In the genomic region with DNA sequence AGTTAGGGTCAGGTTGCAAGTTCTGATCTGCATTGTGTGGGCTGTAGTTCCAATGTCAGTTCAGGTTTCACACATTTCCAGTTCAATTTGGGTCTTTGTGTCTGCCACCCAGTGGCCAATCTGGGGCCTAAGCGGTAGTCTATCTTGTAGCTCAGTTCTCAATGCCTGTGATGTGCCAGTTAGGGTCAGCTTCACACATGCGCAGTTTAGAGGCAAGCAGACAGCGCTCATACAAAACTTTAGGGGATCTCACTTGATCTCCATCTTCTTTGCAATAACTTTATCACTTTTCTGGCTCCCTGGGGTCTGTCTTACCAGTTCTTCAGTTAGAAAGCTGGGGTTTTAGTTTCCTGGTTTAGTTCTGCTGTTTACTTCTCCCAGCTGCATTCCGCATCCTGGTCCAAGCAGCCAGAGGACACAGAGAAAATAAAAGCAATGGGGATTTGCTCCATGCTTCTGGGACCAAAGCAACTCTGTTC, we compare ENCODE assay signal across 8 cellular contexts. TPM values are rescaled to one million over a fixed set of nuclear protein-coding genes. Genes with fewer than 3 reads are reported as not detected.
DNase-seq lines count a peak whose midpoint lies in the region; ATAC-seq and TF ChIP-seq lines count a peak whose summit lies in the region.

No MANE protein-coding gene starts in this region.

- TF ChIP-seq RAD21 in liver (IDR thresholded peaks at IDR 0.05): peak; percentile 90 to 93

- ATAC-seq in GM18873 (IDR thresholded peaks at IDR 0.05; ENCODE audit: low FRiP score, unreplicated experiment) (peak; percentile 96), HG03135 (IDR thresholded peaks at IDR 0.05; ENCODE audit: unreplicated experiment) (peak; percentile 98)

- H3K27me3 ChIP-seq in liver (ENCODE audit: control insufficient read depth in 4 of 4, insufficient read depth in 4 of 4, low read length in 3 of 4): no peaks in the 10 kb centered on the region

- 25% methylated on average over 4 of the region's 4 CpGs for WGBS in liver

- H3K9me3 ChIP-seq in liver (ENCODE audit: control insufficient read depth in 4 of 4, low read length in 3 of 4): no peaks in the 10 kb centered on the region

- no peaks in the 10 kb centered on the region for H3K36me3 ChIP-seq in liver (ENCODE audit: control insufficient read depth in 4 of 4, insufficient read depth in 3 of 4, low read depth in 1 of 4, low read length in 3 of 4)

- DNase-seq in AG08395 (ENCODE audit: low spot score) (peak; percentile 92), NCI-H446 treated with DMSO at 0.1 percent for 48 hours (lab: John Stamatoyannopoulos, UW) (peak; percentile 59), dedifferentiated amniotic fluid mesenchymal stem cell (ENCODE audit: extremely low spot score) (peak; percentile 81)
- peak; percentile 63 for DNase-seq in activated CD4-positive, alpha-beta T cell treated with anti-CD3 and anti-CD28 coated beads for 48 hours
- DNase-seq in stimulated activated CD4-positive, alpha-beta T cell treated with anti-CD3 and anti-CD28 coated beads, Interleukin-4, amount 100 ng/mL, for 48 hours (ENCODE audit: low read depth in 2 of 2): peak; percentile 27 to 30

- no peak overlapping the region for H3K9ac ChIP-seq in liver (ENCODE audit: low read depth in 1 of 2, low read length in 2 of 2)

- peaks cover 0 to 3% (median 0%) of the 10 kb centered on the region in 4 donors for H3K4me1 ChIP-seq in liver (ENCODE audit: control insufficient read depth in 4 of 4, insufficient read depth in 4 of 4, low read length in 3 of 4)

- H3K27ac ChIP-seq in liver (ENCODE audit: low read depth in 1 of 2, low read length in 2 of 2): no peak overlapping the region

- TF ChIP-seq CTCF in liver (IDR thresholded peaks at IDR 0.05; ENCODE audit: low read depth, low read length, missing input control): peak; percentile 82

- H3K4me3 ChIP-seq in liver (ENCODE audit: low read depth in 1 of 3, low read length in 3 of 3): no peak overlapping the region

TF ChIP-seq in liver, 16 proteins besides CTCF, POLR2A, EP300 and RAD21:
- TF ChIP-seq, protein P1, sequence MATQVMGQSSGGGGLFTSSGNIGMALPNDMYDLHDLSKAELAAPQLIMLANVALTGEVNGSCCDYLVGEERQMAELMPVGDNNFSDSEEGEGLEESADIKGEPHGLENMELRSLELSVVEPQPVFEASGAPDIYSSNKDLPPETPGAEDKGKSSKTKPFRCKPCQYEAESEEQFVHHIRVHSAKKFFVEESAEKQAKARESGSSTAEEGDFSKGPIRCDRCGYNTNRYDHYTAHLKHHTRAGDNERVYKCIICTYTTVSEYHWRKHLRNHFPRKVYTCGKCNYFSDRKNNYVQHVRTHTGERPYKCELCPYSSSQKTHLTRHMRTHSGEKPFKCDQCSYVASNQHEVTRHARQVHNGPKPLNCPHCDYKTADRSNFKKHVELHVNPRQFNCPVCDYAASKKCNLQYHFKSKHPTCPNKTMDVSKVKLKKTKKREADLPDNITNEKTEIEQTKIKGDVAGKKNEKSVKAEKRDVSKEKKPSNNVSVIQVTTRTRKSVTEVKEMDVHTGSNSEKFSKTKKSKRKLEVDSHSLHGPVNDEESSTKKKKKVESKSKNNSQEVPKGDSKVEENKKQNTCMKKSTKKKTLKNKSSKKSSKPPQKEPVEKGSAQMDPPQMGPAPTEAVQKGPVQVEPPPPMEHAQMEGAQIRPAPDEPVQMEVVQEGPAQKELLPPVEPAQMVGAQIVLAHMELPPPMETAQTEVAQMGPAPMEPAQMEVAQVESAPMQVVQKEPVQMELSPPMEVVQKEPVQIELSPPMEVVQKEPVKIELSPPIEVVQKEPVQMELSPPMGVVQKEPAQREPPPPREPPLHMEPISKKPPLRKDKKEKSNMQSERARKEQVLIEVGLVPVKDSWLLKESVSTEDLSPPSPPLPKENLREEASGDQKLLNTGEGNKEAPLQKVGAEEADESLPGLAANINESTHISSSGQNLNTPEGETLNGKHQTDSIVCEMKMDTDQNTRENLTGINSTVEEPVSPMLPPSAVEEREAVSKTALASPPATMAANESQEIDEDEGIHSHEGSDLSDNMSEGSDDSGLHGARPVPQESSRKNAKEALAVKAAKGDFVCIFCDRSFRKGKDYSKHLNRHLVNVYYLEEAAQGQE (IDR thresholded peaks at IDR 0.05): peak; percentile 24
- TF ChIP-seq, protein P2, sequence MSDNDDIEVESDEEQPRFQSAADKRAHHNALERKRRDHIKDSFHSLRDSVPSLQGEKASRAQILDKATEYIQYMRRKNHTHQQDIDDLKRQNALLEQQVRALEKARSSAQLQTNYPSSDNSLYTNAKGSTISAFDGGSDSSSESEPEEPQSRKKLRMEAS (IDR thresholded peaks at IDR 0.05): no peak
- peak in 1 of 2 donors; percentile 37 for TF ChIP-seq HNF4A (conservative IDR thresholded peaks at IDR 0.05)
- TF ChIP-seq SP1 (IDR thresholded peaks at IDR 0.05): peak; percentile 20
- TF ChIP-seq YY1 (IDR thresholded peaks at IDR 0.05): peak; percentile 23
- TF ChIP-seq JUND (IDR thresholded peaks at IDR 0.05): no peak
- TF ChIP-seq, protein P3, sequence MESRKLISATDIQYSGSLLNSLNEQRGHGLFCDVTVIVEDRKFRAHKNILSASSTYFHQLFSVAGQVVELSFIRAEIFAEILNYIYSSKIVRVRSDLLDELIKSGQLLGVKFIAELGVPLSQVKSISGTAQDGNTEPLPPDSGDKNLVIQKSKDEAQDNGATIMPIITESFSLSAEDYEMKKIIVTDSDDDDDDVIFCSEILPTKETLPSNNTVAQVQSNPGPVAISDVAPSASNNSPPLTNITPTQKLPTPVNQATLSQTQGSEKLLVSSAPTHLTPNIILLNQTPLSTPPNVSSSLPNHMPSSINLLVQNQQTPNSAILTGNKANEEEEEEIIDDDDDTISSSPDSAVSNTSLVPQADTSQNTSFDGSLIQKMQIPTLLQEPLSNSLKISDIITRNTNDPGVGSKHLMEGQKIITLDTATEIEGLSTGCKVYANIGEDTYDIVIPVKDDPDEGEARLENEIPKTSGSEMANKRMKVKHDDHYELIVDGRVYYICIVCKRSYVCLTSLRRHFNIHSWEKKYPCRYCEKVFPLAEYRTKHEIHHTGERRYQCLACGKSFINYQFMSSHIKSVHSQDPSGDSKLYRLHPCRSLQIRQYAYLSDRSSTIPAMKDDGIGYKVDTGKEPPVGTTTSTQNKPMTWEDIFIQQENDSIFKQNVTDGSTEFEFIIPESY (IDR thresholded peaks at IDR 0.05): no peak
- peak; percentile 24 to 43 for TF ChIP-seq RXRA (IDR thresholded peaks at IDR 0.05)
- TF ChIP-seq GABPA (IDR thresholded peaks at IDR 0.05 in 1 of 2, conservative IDR thresholded peaks at IDR 0.05 in 1 of 2): no peak

RNA-seq across cellular contexts. Expression of a gene that starts 11.0 kb away (rescaled TPM):
- total RNA-seq in liver: 10 to 100 TPM; 28.6 to 30.3 TPM
- polyA plus RNA-seq in liver: 10 to 100 TPM in 1 of 2 donors, 1 to 10 TPM in 1; 9.1 to 29.2 TPM

RNA-seq across cellular contexts. Expression of a gene that starts 22.0 kb away (rescaled TPM):
- total RNA-seq in liver: 1 to 10 TPM; 1.1 to 1.2 TPM
- under 1 TPM; 0.60 to 0.86 TPM for polyA plus RNA-seq in liver

Comparison
In these comparisons a context has a peak if more than half of its experiments do, and no peak if none do; other contexts are left out.
1. DNase-seq: peak in every context shown above with its lines; median percentile 92 in AG08395; 81 in dedifferentiated amniotic fluid mesenchymal stem cell; 63 in activated CD4-positive, alpha-beta T cell treated with anti-CD3 and anti-CD28 coated beads for 48 hours; 59 in NCI-H446 treated with DMSO at 0.1 percent for 48 hours; 28 in stimulated activated CD4-positive, alpha-beta T cell treated with anti-CD3 and anti-CD28 coated beads, Interleukin-4, amount 100 ng/mL, for 48 hours.